ENCODE assay signal across 9 cellular contexts in the genomic region with DNA sequence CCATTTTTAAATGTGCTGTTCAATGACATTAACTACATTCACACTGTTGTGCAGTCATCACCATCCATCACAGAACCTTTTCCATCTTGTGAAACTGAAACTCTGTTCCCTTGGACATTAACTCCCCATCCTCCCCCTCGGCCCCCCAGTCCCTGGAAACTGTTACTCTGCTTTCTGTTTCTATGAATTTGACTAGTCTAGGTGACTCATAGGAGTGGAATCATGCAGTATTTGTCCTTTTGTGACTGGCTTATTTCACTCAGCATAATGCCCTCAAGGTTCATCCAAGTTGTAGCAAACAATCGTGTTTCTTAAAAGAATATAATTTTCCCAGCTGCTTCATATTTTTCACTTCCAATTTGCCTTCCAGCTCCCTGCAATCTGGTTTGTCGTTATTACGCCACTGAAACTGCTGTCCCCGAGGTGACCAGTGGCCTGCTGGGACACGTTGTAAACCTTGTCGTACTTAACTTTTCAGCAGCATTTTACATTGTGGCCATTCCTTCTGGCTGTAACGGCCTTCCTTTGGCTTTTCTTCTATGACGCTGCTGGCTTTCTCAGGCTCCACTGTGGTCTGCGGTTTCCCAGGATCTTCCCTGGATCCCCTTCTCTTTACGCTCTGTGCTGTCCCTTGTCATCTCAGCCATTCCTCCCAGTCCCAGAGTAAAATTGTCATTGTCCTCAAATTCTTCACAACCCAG.
A peak's percentile ranks its signal among the peaks of the same experiment; 100 is the strongest.
DNase-seq lines count a peak whose midpoint lies in the region; ATAC-seq, FAIRE-seq and TF ChIP-seq lines count a peak whose summit lies in the region.
"Had no signal": no experiment of that assay in that cellular context is flagged by ENCODE, and none has a peak within 500 bp of the region (broad histone marks: within the 10 kb centered on the region; RNA-seq: fewer than 3 reads in every experiment).

No MANE protein-coding gene starts in this region.

- CTCF ChIA-PET in A549 (lab: Yijun Ruan, JAX) (interaction anchor here (1.7 kb wide), 1 partner anchor 8 kb away, joined by 6 read pairs; no protein-coding TSS in a partner anchor), endothelial cell of umbilical vein (lab: Charles Lee) (interaction anchor here (1.4 kb wide), 1 partner anchor 295 kb away, joined by 3 read pairs; no protein-coding TSS in a partner anchor)

- 68% methylated on average over 11 of the region's 11 CpGs for WGBS in A549 (ENCODE audit: missing lambda C conversion rate)

- no peak for TF ChIP-seq RAD21 in A549 (conservative IDR thresholded peaks at IDR 0.05 in 1 of 2, IDR thresholded peaks at IDR 0.05 in 1 of 2)

- peak overlapping the region; percentile 43 to 83 for H3K27ac ChIP-seq in A549
- H3K27ac ChIP-seq in endothelial cell of umbilical vein (ENCODE audit: insufficient read depth, low read depth, low read length): no peak overlapping the region
- H3K27ac ChIP-seq in parathyroid adenoma: peak overlapping the region; percentile 15

- FAIRE-seq in A549 (lab: Jason Lieb, UNC) (no peak), endothelial cell of umbilical vein (lab: Jason Lieb, UNC) (no peak)

- DNase-seq in A549 (ENCODE audit: low read depth in 1 of 2, low spot score in 1 of 2) (peak in 1 of 2 experiments; percentile 21), RKO (ENCODE audit: low spot score) (peak; percentile 35), endothelial cell of umbilical vein (ENCODE audit: low read depth, low spot score) (peak; percentile 71), COR-L47 (lab: John Stamatoyannopoulos, UW) (no peak)
- DNase-seq: NCI-H1092 treated with DMSO at 0.1 percent for 48 hours had no signal

- ATAC-seq in A549: peak in 1 of 2 experiments; percentile 77; a peak in 3 of 6 replicates
- no peak for ATAC-seq in HG03097 (IDR thresholded peaks at IDR 0.05; ENCODE audit: low FRiP score, unreplicated experiment)
- ATAC-seq in GM18907 (IDR thresholded peaks at IDR 0.05; ENCODE audit: unreplicated experiment): no peak
- ATAC-seq in GM19324 (IDR thresholded peaks at IDR 0.05; ENCODE audit: low FRiP score, unreplicated experiment): no peak

- H3K9ac ChIP-seq in endothelial cell of umbilical vein (replicated peaks; ENCODE audit: extremely low read depth, insufficient read depth, low read length): no peak overlapping the region
- H3K9ac ChIP-seq in parathyroid adenoma: no peak overlapping the region

- no peaks in the 10 kb centered on the region for H4K20me1 ChIP-seq in endothelial cell of umbilical vein (replicated peaks; ENCODE audit: control insufficient read depth, extremely low read depth, insufficient read depth, low read length)

- no peaks in the 10 kb centered on the region for H3K27me3 ChIP-seq in endothelial cell of umbilical vein (ENCODE audit: control insufficient read depth in 2 of 2, insufficient read depth in 2 of 2, low read length in 2 of 2)
- no peaks in the 10 kb centered on the region for H3K27me3 ChIP-seq in parathyroid adenoma (ENCODE audit: control insufficient read depth, insufficient read depth, low read length)

- no peaks in the 10 kb centered on the region for H3K36me3 ChIP-seq in endothelial cell of umbilical vein (ENCODE audit: control insufficient read depth in 2 of 2, extremely low read depth in 1 of 2, insufficient read depth in 2 of 2, low read length in 2 of 2)
- no peaks in the 10 kb centered on the region for H3K36me3 ChIP-seq in parathyroid adenoma (ENCODE audit: control insufficient read depth, insufficient read depth, low read length)

- H3K4me2 ChIP-seq in A549 (peak overlapping the region; percentile 72), endothelial cell of umbilical vein (ENCODE audit: insufficient read depth, low read length) (no peak overlapping the region), parathyroid adenoma (ENCODE audit: low read length) (no peak overlapping the region)

- POLR2A ChIA-PET in A549 (lab: Yijun Ruan, JAX) (no interaction called here), endothelial cell of umbilical vein (lab: Charles Lee) (no interaction called here)

- BruUV-seq in endothelial cell of umbilical vein (replicated peaks; lab: Mats Ljungman, UMichigan): no TSS peak

- TF ChIP-seq POLR2A in A549 (IDR thresholded peaks at IDR 0.05; ENCODE audit: low read length) (no peak), endothelial cell of umbilical vein (IDR thresholded peaks at IDR 0.05; ENCODE audit: low read depth, low read length) (no peak)

- no peak overlapping the region for H2AFZ ChIP-seq in endothelial cell of umbilical vein (ENCODE audit: low read depth, low read length)
- no peak overlapping the region for H2AFZ ChIP-seq in parathyroid adenoma

- peaks cover 64% of the 10 kb centered on the region for H3K4me1 ChIP-seq in A549
- H3K4me1 ChIP-seq in endothelial cell of umbilical vein (ENCODE audit: control insufficient read depth, extremely low read depth, insufficient read depth, low read length): peaks cover 14% of the 10 kb centered on the region
- no peaks in the 10 kb centered on the region for H3K4me1 ChIP-seq in parathyroid adenoma

- H3K4me3 ChIP-seq in A549 (no peak overlapping the region), endothelial cell of umbilical vein (replicated peaks in 1 of 3; ENCODE audit: insufficient read depth in 1 of 3, low read depth in 1 of 3, low read length in 3 of 3) (no peak overlapping the region), parathyroid adenoma (ENCODE audit: low read depth, low read length) (no peak overlapping the region)

- no peak for TF ChIP-seq EP300 in A549 (IDR thresholded peaks at IDR 0.05)

- dilution Hi-C loops in endothelial cell of umbilical vein (cut with MboI; ENCODE audit: extremely low pct_ligation_motif_present, low sequenced_read_pairs): no loop called here

- H3K9me1 ChIP-seq in endothelial cell of umbilical vein (replicated peaks; ENCODE audit: control insufficient read depth, extremely low read depth, insufficient read depth, low read length): no peaks in the 10 kb centered on the region

- TF ChIP-seq CTCF in A549 (IDR thresholded peaks at IDR 0.05): no peak
- TF ChIP-seq CTCF in endothelial cell of umbilical vein (IDR thresholded peaks at IDR 0.05; ENCODE audit: extremely low read depth in 1 of 2, insufficient read depth in 1 of 2, low read depth in 1 of 2, low read length in 2 of 2): no peak
- TF ChIP-seq CTCF in parathyroid adenoma (IDR thresholded peaks at IDR 0.05): no peak

- H3K9me3 ChIP-seq in A549: no peaks in the 10 kb centered on the region
- H3K9me3 ChIP-seq in endothelial cell of umbilical vein (replicated peaks; ENCODE audit: control insufficient read depth, insufficient read depth, low read length): no peaks in the 10 kb centered on the region
- no peaks in the 10 kb centered on the region for H3K9me3 ChIP-seq in parathyroid adenoma (ENCODE audit: control insufficient read depth, low read length)

- intact Hi-C loops in endothelial cell of umbilical vein (cut with micrococcal nuclease): loop anchor here (5.0 kb wide), 1 partner anchor 148 kb away; a partner anchor contains a TSS

- H3K79me2 ChIP-seq in endothelial cell of umbilical vein (ENCODE audit: control insufficient read depth, insufficient read depth, low read length) (no peaks in the 10 kb centered on the region), parathyroid adenoma (no peaks in the 10 kb centered on the region)

TF ChIP-seq in A549, 52 proteins besides CTCF, POLR2A, EP300 and RAD21:
- TF ChIP-seq FOSL2 (IDR thresholded peaks at IDR 0.05): no peak
- peak; percentile 56 for TF ChIP-seq FOSL2 (CRISPR knock-in tag; IDR thresholded peaks at IDR 0.05)
- TF ChIP-seq, protein P1, sequence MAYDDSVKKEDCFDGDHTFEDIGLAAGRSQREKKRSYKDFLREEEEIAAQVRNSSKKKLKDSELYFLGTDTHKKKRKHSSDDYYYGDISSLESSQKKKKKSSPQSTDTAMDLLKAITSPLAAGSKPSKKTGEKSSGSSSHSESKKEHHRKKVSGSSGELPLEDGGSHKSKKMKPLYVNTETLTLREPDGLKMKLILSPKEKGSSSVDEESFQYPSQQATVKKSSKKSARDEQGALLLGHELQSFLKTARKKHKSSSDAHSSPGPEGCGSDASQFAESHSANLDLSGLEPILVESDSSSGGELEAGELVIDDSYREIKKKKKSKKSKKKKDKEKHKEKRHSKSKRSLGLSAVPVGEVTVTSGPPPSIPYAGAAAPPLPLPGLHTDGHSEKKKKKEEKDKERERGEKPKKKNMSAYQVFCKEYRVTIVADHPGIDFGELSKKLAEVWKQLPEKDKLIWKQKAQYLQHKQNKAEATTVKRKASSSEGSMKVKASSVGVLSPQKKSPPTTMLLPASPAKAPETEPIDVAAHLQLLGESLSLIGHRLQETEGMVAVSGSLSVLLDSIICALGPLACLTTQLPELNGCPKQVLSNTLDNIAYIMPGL (CRISPR knock-in tag; IDR thresholded peaks at IDR 0.05; ENCODE audit: borderline replicate concordance): no peak

TF ChIP-seq in endothelial cell of umbilical vein, 7 proteins besides CTCF, POLR2A, EP300 and RAD21:
- TF ChIP-seq FOS (IDR thresholded peaks at IDR 0.05; ENCODE audit: borderline replicate concordance, insufficient read depth, low read length) (peak; percentile 39), EZH2 (IDR thresholded peaks at IDR 0.05; ENCODE audit: borderline replicate concordance, low read depth, low read length, severe bottlenecking) (no peak), JUN (IDR thresholded peaks at IDR 0.05; ENCODE audit: borderline replicate concordance, insufficient read depth, insufficient read length, low read depth) (peak; percentile 10)
